Comparison of ENCODE assay signal across 34 cellular contexts in genomic region chr5:53985796-53986195, GRCh38.
"Had no signal": no experiment of that assay in that cellular context is flagged by ENCODE, and none has a peak within 500 bp of the region (broad histone marks: within the 10 kb centered on the region; RNA-seq: fewer than 3 reads in every experiment).

No MANE protein-coding gene starts in this region.

- H3K9me3 ChIP-seq: MG63 had no signal

- H3K27ac ChIP-seq: KMS-11 had no signal

- DNase-seq: Karpas-422, Kasumi-1, KG1, MG63, MM.1S, MV-4-11, NCI-H1048, NCI-H1092, NCI-H1092 treated with DMSO at 0.1 percent for 48 hours, NCI-H1105, NCI-H1105 treated with DMSO at 0.1 percent for 48 hours, NCI-H1417, NCI-H1417 treated with DMSO at 0.1 percent for 48 hours, NCI-H1436, NCI-H1436 treated with DMSO at 0.1 percent for 48 hours, NCI-H146, NCI-H1694, NCI-H1694 treated with DMSO at 0.1 percent for 48 hours, NCI-H187, NCI-H187 treated with DMSO at 0.1 percent for 48 hours, NCI-H1930, NCI-H2029, NCI-H2029 treated with DMSO at 0.1 percent for 48 hours, NCI-H2081, NCI-H2081 treated with DMSO at 0.1 percent for 48 hours, NCI-H2107, NCI-H2171, NCI-H2171 treated with DMSO at 0.1 percent for 48 hours, NCI-H2227 treated with DMSO at 0.1 percent for 48 hours, NCI-H226, NCI-H345, NCI-H446, NCI-H446 treated with DMSO at 0.1 percent for 48 hours had no signal

- H3K9ac ChIP-seq: KMS-11 had no signal

- H3K4me3 ChIP-seq: MG63 had no signal

- H3K36me3 ChIP-seq: MG63 had no signal

- H3K27me3 ChIP-seq: MG63 had no signal

- H3K4me2 ChIP-seq: KMS-11 had no signal
